Comparison of ENCODE assay signal across 3 cellular contexts in genomic region chr1:58601921-58602320, GRCh38. TPM values are rescaled to one million over a fixed set of nuclear protein-coding genes. Genes with fewer than 3 reads are reported as not detected.
"Had no signal": no experiment of that assay in that cellular context is flagged by ENCODE, and none has a peak within 500 bp of the region (broad histone marks: within the 10 kb centered on the region; RNA-seq: fewer than 3 reads in every experiment).

No MANE protein-coding gene starts in this region.

RNA-seq across cellular contexts. Expression of gene TACSTD2, which starts 24.9 kb away (rescaled TPM):
- total RNA-seq: LHCN-M2, M059J, NCI-H460 had no signal
